Comparison of ENCODE assay signal across 9 cellular contexts in genomic region chr1:46735708-46736324, GRCh38. TPM values are rescaled to one million over a fixed set of nuclear protein-coding genes. Genes with fewer than 3 reads are reported as not detected.
DNase-seq lines count a peak whose midpoint lies in the region; ATAC-seq and TF ChIP-seq lines count a peak whose summit lies in the region.
"Had no signal": no experiment of that assay in that cellular context is flagged by ENCODE, and none has a peak within 500 bp of the region (broad histone marks: within the 10 kb centered on the region; RNA-seq: fewer than 3 reads in every experiment).

No MANE protein-coding gene starts in this region.

- H4K20me1 ChIP-seq in Loucy (ENCODE audit: insufficient read depth, low read length, poor library complexity, severe bottlenecking) = no peaks in the 10 kb centered on the region

- intact Hi-C loops in left colon (cut with DNase I, micrococcal nuclease) = no loop called here
- intact Hi-C loops in spleen (cut with DNase I; ENCODE audit: low total_unique reads) = no loop called here

- H3K4me2 ChIP-seq in Loucy (ENCODE audit: low read depth, low read length, poor library complexity, severe bottlenecking) = no peak overlapping the region

- H3K27me3 ChIP-seq in Loucy (ENCODE audit: insufficient read depth, low read length, poor library complexity, severe bottlenecking) (no peaks in the 10 kb centered on the region), spleen (replicated peaks in 1 of 7) (peaks cover 0 to 23% (median 0%) of the 10 kb centered on the region in 7 donors)
- H3K27me3 ChIP-seq: SJSA1 had no signal

- WGBS in spleen, 5 donors = 2 to 7% (median 3%) methylated on average over 3 of the region's 3 CpGs

- no peak overlapping the region for H3K27ac ChIP-seq in spleen
- H3K27ac ChIP-seq: SJSA1 had no signal

- no peaks in the 10 kb centered on the region for H3K79me2 ChIP-seq in Loucy (ENCODE audit: insufficient read depth, low read length)

- no peaks in the 10 kb centered on the region for H3K9me3 ChIP-seq in Loucy (ENCODE audit: insufficient read depth, low read depth, low read length)
- peaks cover 0 to 16% (median 11%) of the 10 kb centered on the region in 8 donors for H3K9me3 ChIP-seq in spleen
- H3K9me3 ChIP-seq: SJSA1 had no signal

- H3K4me1 ChIP-seq in Loucy (ENCODE audit: insufficient read depth, low read length, poor library complexity, severe bottlenecking) = no peaks in the 10 kb centered on the region
- no peaks in the 10 kb centered on the region for H3K4me1 ChIP-seq in spleen
- H3K4me1 ChIP-seq: SJSA1 had no signal

- H2AFZ ChIP-seq in Loucy (ENCODE audit: low read length) = no peak overlapping the region

- H3K9me2 ChIP-seq in Loucy (replicated peaks; ENCODE audit: low read depth, low read length) = no peaks in the 10 kb centered on the region

- H3K9ac ChIP-seq in Loucy (ENCODE audit: low read depth, low read length, poor library complexity, severe bottlenecking) = no peak overlapping the region

- H3K36me3 ChIP-seq in Loucy (ENCODE audit: insufficient read depth, low read length) = no peaks in the 10 kb centered on the region
- no peaks in the 10 kb centered on the region for H3K36me3 ChIP-seq in spleen
- H3K36me3 ChIP-seq: SJSA1 had no signal

- peak; percentile 60 for TF ChIP-seq CTCF in Loucy (conservative IDR thresholded peaks at IDR 0.05; ENCODE audit: low read length)
- peak; percentile 52 for TF ChIP-seq CTCF in astrocyte of the spinal cord (IDR thresholded peaks at IDR 0.05; ENCODE audit: low read depth, low read length)
- no peak for TF ChIP-seq CTCF in spleen (IDR thresholded peaks at IDR 0.05 in 8 of 11, conservative IDR thresholded peaks at IDR 0.05 in 3 of 11)

- in situ Hi-C loops in astrocyte of the spinal cord (cut with HindIII; ENCODE audit: low sequenced_read_pairs) = no loop called here

- ATAC-seq in left colon = peak; percentile 63
- no peak for ATAC-seq in HG03175 (IDR thresholded peaks at IDR 0.05; ENCODE audit: unreplicated experiment)
- no peak for ATAC-seq in HG03565 (IDR thresholded peaks at IDR 0.05; ENCODE audit: unreplicated experiment)
- ATAC-seq in HG03469 (IDR thresholded peaks at IDR 0.05; ENCODE audit: unreplicated experiment) = no peak

- DNase-seq in ELF-1 (ENCODE audit: low read depth, low spot score) (peak; percentile 56), astrocyte of the spinal cord (ENCODE audit: low read depth, low spot score) (peak; percentile 55), left colon (peak in 1 of 2 donors; percentile 20), spleen (no peak)

- no peak for TF ChIP-seq POLR2A in spleen (IDR thresholded peaks at IDR 0.05)

- no peaks in the 10 kb centered on the region for H3F3A ChIP-seq in Loucy (ENCODE audit: low read depth)

- H3K4me3 ChIP-seq in Loucy (ENCODE audit: low read length, poor library complexity, severe bottlenecking) (no peak overlapping the region), astrocyte of the spinal cord (ENCODE audit: low read depth, low read length) (no peak overlapping the region), spleen (no peak overlapping the region)
- H3K4me3 ChIP-seq: SJSA1 had no signal

RNA-seq across cellular contexts. Expression of gene EFCAB14, which starts 16.9 kb away (rescaled TPM):
- 100 to 1,000 TPM; 114 to 138 TPM for total RNA-seq in left colon
- 100 to 1,000 TPM in 5 of 7 donors, 10 to 100 TPM in 2; 82.1 to 126 (median 107) TPM for total RNA-seq in spleen
- 10 to 100 TPM; 15.1 to 24.4 (median 18.3) TPM for polyA plus RNA-seq in spleen

Comparison
In these comparisons a context has a peak if more than half of its experiments do, and no peak if none do; other contexts are left out.
1. CTCF ChIP-seq: peak in Loucy (single experiment) and astrocyte of the spinal cord (single experiment); none in spleen (0 of 11).